ENCODE assay signal across 21 cellular contexts in genomic region chr3:11757929-11758328, GRCh38.
"Had no signal": no experiment of that assay in that cellular context is flagged by ENCODE, and none has a peak within 500 bp of the region (broad histone marks: within the 10 kb centered on the region; RNA-seq: fewer than 3 reads in every experiment).

No MANE protein-coding gene starts in this region.

- H3K27ac ChIP-seq: heart left ventricle, testis, transverse colon had no signal

- H3K27me3 ChIP-seq: heart left ventricle, testis, transverse colon had no signal

- ATAC-seq: activated naive CD8-positive, alpha-beta T cell treated with anti-CD3 and anti-CD28 coated beads, Interleukin-2, amount 50 U/mL, for 24 hours; heart left ventricle; naive thymus-derived CD4-positive, alpha-beta T cell; sciatic nerve; T-cell had no signal

- H3K27ac Mint-ChIP-seq: activated CD4-positive, alpha-beta memory T cell treated with anti-CD3 and anti-CD28 coated beads for 36 hours; activated naive CD8-positive, alpha-beta T cell treated with anti-CD3 and anti-CD28 coated beads, Interleukin-2, amount 50 U/mL, for 24 hours; mesothelial cell of epicardium; T-cell had no signal

- H3K36me3 ChIP-seq: heart left ventricle, transverse colon had no signal

- H3K4me3 Mint-ChIP-seq: activated CD4-positive, alpha-beta memory T cell treated with anti-CD3 and anti-CD28 coated beads for 36 hours; activated naive CD8-positive, alpha-beta T cell treated with anti-CD3 and anti-CD28 coated beads, Interleukin-2, amount 50 U/mL, for 24 hours; mesothelial cell of epicardium; naive thymus-derived CD4-positive, alpha-beta T cell; neural crest cell; T-cell had no signal

- H3K4me3 ChIP-seq: heart left ventricle, testis, transverse colon had no signal

- H3K9me3 ChIP-seq: heart left ventricle, testis, transverse colon had no signal

- H3K9me3 Mint-ChIP-seq: activated CD4-positive, alpha-beta memory T cell treated with anti-CD3 and anti-CD28 coated beads for 36 hours; activated naive CD8-positive, alpha-beta T cell treated with anti-CD3 and anti-CD28 coated beads, Interleukin-2, amount 50 U/mL, for 24 hours; mesothelial cell of epicardium; naive thymus-derived CD4-positive, alpha-beta T cell; neural crest cell; T-cell had no signal

- H3K4me1 ChIP-seq: heart left ventricle, transverse colon had no signal

- H3K27me3 Mint-ChIP-seq: activated CD4-positive, alpha-beta memory T cell treated with anti-CD3 and anti-CD28 coated beads for 36 hours; activated naive CD8-positive, alpha-beta T cell treated with anti-CD3 and anti-CD28 coated beads, Interleukin-2, amount 50 U/mL, for 24 hours; T-cell had no signal

- DNase-seq: activated CD8-positive, alpha-beta memory T cell treated with anti-CD3 and anti-CD28 coated beads, Interleukin-2, amount 50 U/mL, for 4 hours; activated gamma-delta T cell; activated naive CD4-positive, alpha-beta T cell treated with anti-CD3 and anti-CD28 coated beads, Interleukin-2, amount 50 U/mL, for 16 hours; activated naive CD8-positive, alpha-beta T cell treated with anti-CD3 and anti-CD28 coated beads, Interleukin-2, amount 50 U/mL, for 24 hours; activated T-cell treated with anti-CD3 and anti-CD28 coated beads, Interleukin-2, amount 50 U/mL, for 1 hour; amygdala; caudate nucleus; cortex of kidney; heart left ventricle; hypothalamus; naive thymus-derived CD4-positive, alpha-beta T cell; stimulated activated CD4-positive, alpha-beta T cell treated with anti-CD3 and anti-CD28 coated beads, Interleukin-15, amount 100 ng/mL, for 24 hours; stimulated activated CD4-positive, alpha-beta T cell treated with anti-CD3 and anti-CD28 coated beads, Interleukin-2, amount 100 ng/mL, for 24 hours; stimulated activated naive CD4-positive, alpha-beta T cell; T-cell; testis; transverse colon had no signal

- H3K4me1 Mint-ChIP-seq: activated naive CD8-positive, alpha-beta T cell treated with anti-CD3 and anti-CD28 coated beads, Interleukin-2, amount 50 U/mL, for 24 hours; naive thymus-derived CD4-positive, alpha-beta T cell; T-cell had no signal

- H3K36me3 Mint-ChIP-seq: activated CD4-positive, alpha-beta memory T cell treated with anti-CD3 and anti-CD28 coated beads for 36 hours; mesothelial cell of epicardium; T-cell had no signal
